Comparison of ENCODE assay signal across 31 cellular contexts in genomic region chr18:24190590-24190989, GRCh38. TPM values are rescaled to one million over a fixed set of nuclear protein-coding genes. Genes with fewer than 3 reads are reported as not detected.
DNase-seq lines count a peak whose midpoint lies in the region; ATAC-seq and TF ChIP-seq lines count a peak whose summit lies in the region.
"Had no signal": no experiment of that assay in that cellular context is flagged by ENCODE, and none has a peak within 500 bp of the region (broad histone marks: within the 10 kb centered on the region; RNA-seq: fewer than 3 reads in every experiment).

No MANE protein-coding gene starts in this region.

- POLR2A ChIA-PET in IMR-90 (lab: Charles Lee; ENCODE audit: unreplicated experiment), result no interaction called here
- POLR2A ChIA-PET in SK-N-SH (lab: Yijun Ruan, JAX), result no interaction called here

- no peak overlapping the region for H2BK5ac ChIP-seq in IMR-90 (ENCODE audit: low read depth, low read length, poor library complexity, severe bottlenecking)

- TF ChIP-seq CTCF in IMR-90 (conservative IDR thresholded peaks at IDR 0.05; ENCODE audit: low read depth, low read length) (no peak), SK-N-SH (IDR thresholded peaks at IDR 0.05) (no peak), epithelial cell of esophagus (IDR thresholded peaks at IDR 0.05; ENCODE audit: insufficient read depth, low read depth, low read length, missing control alignments) (no peak), psoas muscle (IDR thresholded peaks at IDR 0.05) (no peak)

- no peak overlapping the region for H2AK5ac ChIP-seq in IMR-90 (ENCODE audit: low read depth, low read length)

- peaks cover 4% of the 10 kb centered on the region for H3F3A ChIP-seq in SK-N-SH (replicated peaks; ENCODE audit: insufficient read depth)

- H2BK120ac ChIP-seq in IMR-90 (ENCODE audit: low read depth, low read length), result no peak overlapping the region

- H3K4me1 ChIP-seq in IMR-90 (ENCODE audit: control insufficient read depth, insufficient read depth, low read length) (peaks cover 6% of the 10 kb centered on the region), SK-N-SH (ENCODE audit: control insufficient read depth in 1 of 2, insufficient read depth in 2 of 2, low read depth in 1 of 2, low read length in 1 of 2) (peaks cover 3 to 9% of the 10 kb centered on the region in 2 experiments; a peak in 3 of 4 replicates), psoas muscle (peaks cover 49% of the 10 kb centered on the region), right cardiac atrium (ENCODE audit: control insufficient read depth, insufficient read depth, low read length) (no peaks in the 10 kb centered on the region)
- H3K4me1 ChIP-seq: Peyer's patch had no signal

- H2AFZ ChIP-seq in IMR-90 (replicated peaks; ENCODE audit: low read length, poor library complexity) (no peak overlapping the region), SK-N-SH (ENCODE audit: low read depth) (no peak overlapping the region)
- H2AFZ ChIP-seq: neural progenitor cell had no signal

- in situ Hi-C loops in IMR-90 (cut with MboI; ENCODE audit: low sequenced_read_pairs), result no loop called here

- H3K14ac ChIP-seq in IMR-90 (replicated peaks; ENCODE audit: low read depth, low read length), result 0 out of 2 replicates have a peak overlapping the region, but pooled peaks have one; percentile 45

- H4K8ac ChIP-seq in IMR-90 (ENCODE audit: low read depth in 2 of 2, low read length in 2 of 2), result no peak overlapping the region

- H4K20me1 ChIP-seq in IMR-90 (ENCODE audit: insufficient read depth, low read length) (no peaks in the 10 kb centered on the region), SK-N-SH (ENCODE audit: insufficient read depth) (no peaks in the 10 kb centered on the region)

- H3K79me1 ChIP-seq in IMR-90 (ENCODE audit: low read depth in 1 of 2, low read length in 2 of 2), result 0 out of 4 replicates have a peak, but pooled peaks cover 0 to 8% of the 10 kb centered on the region in 2 experiments

- H3K4me3 ChIP-seq in IMR-90 (ENCODE audit: insufficient read depth, low read depth, low read length) (no peak overlapping the region), SK-N-SH (ENCODE audit: low read depth in 2 of 2, low read length in 1 of 2) (no peak overlapping the region), epithelial cell of esophagus (ENCODE audit: low read length) (no peak overlapping the region), psoas muscle (no peak overlapping the region), right cardiac atrium (ENCODE audit: low read length) (no peak overlapping the region)
- H3K4me3 ChIP-seq: coronary artery, GM12878, heart right ventricle, neural progenitor cell, Peyer's patch, right lobe of liver, transverse colon had no signal

- intact Hi-C loops in IMR-90 (cut with micrococcal nuclease) (no loop called here), psoas muscle (cut with DNase I) (no loop called here), right cardiac atrium (cut with DNase I) (no loop called here)

- H2BK15ac ChIP-seq in IMR-90 (ENCODE audit: low read depth, low read length), result no peak overlapping the region

- H3K9me1 ChIP-seq in IMR-90 (ENCODE audit: insufficient read depth, low read length), result peaks cover 3% of the 10 kb centered on the region

- no peaks in the 10 kb centered on the region for H3K9me2 ChIP-seq in SK-N-SH

- TF ChIP-seq RAD21 in IMR-90 (IDR thresholded peaks at IDR 0.05; ENCODE audit: low read length) (no peak), SK-N-SH (IDR thresholded peaks at IDR 0.05; ENCODE audit: low read length) (no peak)

- CTCF ChIA-PET in IMR-90 (lab: Yijun Ruan, JAX) (interaction anchor here (2.4 kb wide), 1 partner anchor 14 kb away, joined by 12 read pairs; no protein-coding TSS in a partner anchor), SK-N-SH (lab: Yijun Ruan, JAX) (interaction anchor here (0.6 to 2.5 kb wide), 3 partner anchors 14 to 298 kb away, joined by 3 to 24 read pairs (median 3); no protein-coding TSS in a partner anchor)

- dilution Hi-C loops in IMR-90 (cut with HindIII; ENCODE audit: low sequenced_read_pairs, unreplicated experiment), result no loop called here

- no peak overlapping the region for H3K4ac ChIP-seq in IMR-90 (ENCODE audit: low read depth, low read length)

- H3K56ac ChIP-seq in IMR-90 (ENCODE audit: extremely low read depth, insufficient read depth, low read length), result no peak overlapping the region

- no peak overlapping the region for H3K18ac ChIP-seq in IMR-90 (ENCODE audit: low read depth, low read length)

- DNase-seq in IMR-90 (no peak), SK-N-SH (no peak), epithelial cell of esophagus (ENCODE audit: low read depth) (peak; percentile 34), psoas muscle (no peak), DMS53 treated with DMSO at 0.1 percent for 48 hours (lab: John Stamatoyannopoulos, UW; ENCODE audit: unreplicated experiment) (no peak), NCI-H2107 treated with DMSO at 0.1 percent for 48 hours (lab: John Stamatoyannopoulos, UW; ENCODE audit: unreplicated experiment) (no peak), DMS114 treated with DMSO at 0.1 percent for 48 hours (lab: John Stamatoyannopoulos, UW; ENCODE audit: unreplicated experiment) (no peak), right cardiac atrium (no peak)
- DNase-seq: ACHN; activated B cell treated with CpG ODN at 0.5 μM for 24 hours; activated CD4-positive, alpha-beta T cell treated with anti-CD3 and anti-CD28 coated beads, Interleukin-2, amount 10 ng/mL, durations not matched to agents 7 days and 5 days; activated effector memory CD4-positive, alpha-beta T cell treated with Interleukin-2 at 50 U/mL for 16 hours; CD4-positive, alpha-beta memory T cell; heart right ventricle; left colon; mesenchymal stem cell; NCI-H1048; NCI-H1930; NCI-H345; NCI-H774; Peyer's patch; right lobe of liver; SIG-M5; stimulated activated CD4-positive, alpha-beta T cell treated with anti-CD3 and anti-CD28 coated beads, Interleukin-12 subunit alpha, Interleukin-12 subunit beta, amount 100 ng/mL, for 4 hours; stimulated activated CD4-positive, alpha-beta T cell treated with anti-CD3 and anti-CD28 coated beads, Interleukin-2, amount 100 ng/mL, for 48 hours; transverse colon had no signal

- no CpG with 5 or more reads among the region's 2 CpGs for WGBS in IMR-90 (ENCODE audit: extremely low coverage in 2 of 2, insufficient read length in 1 of 2), 2 experiments
- 53% methylated on average over 2 of the region's 2 CpGs for WGBS in SK-N-SH (ENCODE audit: low lambda C conversion rate)
- WGBS in psoas muscle, 3 donors, result 26 to 60% (median 33%) methylated on average over 2 of the region's 2 CpGs
- 57% methylated on average over 2 of the region's 2 CpGs for WGBS in right cardiac atrium

- H3K27ac ChIP-seq in IMR-90 (ENCODE audit: insufficient read depth, low read length) (no peak overlapping the region), SK-N-SH (ENCODE audit: low read depth in 2 of 2, low read length in 1 of 2) (peak overlapping the region; percentile 66 to 79; a peak in 3 of 4 replicates), psoas muscle (peak overlapping the region; percentile 51), right cardiac atrium (ENCODE audit: low read length) (no peak overlapping the region)
- H3K27ac ChIP-seq: coronary artery, heart right ventricle, neural progenitor cell, Peyer's patch, right lobe of liver, transverse colon had no signal

- BruUV-seq in IMR-90 (replicated peaks; lab: Mats Ljungman, UMichigan), result no TSS peak

- H3K9me3 ChIP-seq in IMR-90 (ENCODE audit: control insufficient read depth, insufficient read depth, low read length), result no peaks in the 10 kb centered on the region
- H3K9me3 ChIP-seq in SK-N-SH, result no peaks in the 10 kb centered on the region
- H3K9me3 ChIP-seq in psoas muscle, result no peaks in the 10 kb centered on the region
- H3K9me3 ChIP-seq in right cardiac atrium (ENCODE audit: control insufficient read depth, low read length), result no peaks in the 10 kb centered on the region
- H3K9me3 ChIP-seq: heart right ventricle, Peyer's patch, right lobe of liver, transverse colon had no signal

- H4K91ac ChIP-seq in IMR-90 (ENCODE audit: insufficient read depth, low read depth, low read length), result no peak overlapping the region

- H4K5ac ChIP-seq in IMR-90 (ENCODE audit: low read depth, low read length), result no peak overlapping the region

- H3K23ac ChIP-seq in IMR-90 (ENCODE audit: low read depth, low read length), result no peak overlapping the region

- no peaks in the 10 kb centered on the region for H3K79me2 ChIP-seq in SK-N-SH (ENCODE audit: insufficient read depth)

- TF ChIP-seq POLR2A in IMR-90 (IDR thresholded peaks at IDR 0.05; ENCODE audit: low read depth, low read length), result no peak

- H3K36me3 ChIP-seq in IMR-90 (ENCODE audit: control insufficient read depth, insufficient read depth, low read length), result no peaks in the 10 kb centered on the region
- H3K36me3 ChIP-seq in SK-N-SH (replicated peaks in 1 of 2; ENCODE audit: control insufficient read depth in 1 of 2, insufficient read depth in 2 of 2, low read length in 1 of 2), result peaks cover 0 to 4% of the 10 kb centered on the region in 2 experiments
- H3K36me3 ChIP-seq in psoas muscle (ENCODE audit: insufficient read depth in 1 of 2, low read depth in 1 of 2), result peaks cover 0 to 2% of the 10 kb centered on the region in 2 donors
- H3K36me3 ChIP-seq: neural progenitor cell, Peyer's patch, right lobe of liver had no signal

- no peak overlapping the region for H3K9ac ChIP-seq in IMR-90 (ENCODE audit: low read depth, low read length)
- no peak overlapping the region for H3K9ac ChIP-seq in SK-N-SH
- H3K9ac ChIP-seq: neural progenitor cell had no signal

- no peak overlapping the region for H3K4me2 ChIP-seq in IMR-90 (ENCODE audit: low read depth, low read length)
- H3K4me2 ChIP-seq in SK-N-SH, result peak overlapping the region; percentile 8; the same call in 1 of the 2 replicates

- H3K27me3 ChIP-seq in IMR-90 (ENCODE audit: control insufficient read depth, insufficient read depth, low read length), result no peaks in the 10 kb centered on the region
- H3K27me3 ChIP-seq in SK-N-SH (ENCODE audit: insufficient read depth), result no peaks in the 10 kb centered on the region
- no peaks in the 10 kb centered on the region for H3K27me3 ChIP-seq in psoas muscle (ENCODE audit: insufficient read depth in 3 of 3, low read length in 2 of 3)
- no peaks in the 10 kb centered on the region for H3K27me3 ChIP-seq in right cardiac atrium (ENCODE audit: control insufficient read depth, insufficient read depth)
- H3K27me3 ChIP-seq: heart right ventricle, neural progenitor cell, Peyer's patch, right lobe of liver, transverse colon had no signal

- H2AK9ac ChIP-seq in IMR-90 (replicated peaks; ENCODE audit: low read depth, low read length, poor library complexity), result no peak overlapping the region

- H2BK20ac ChIP-seq in IMR-90 (ENCODE audit: low read depth, low read length), result no peak overlapping the region

- peak in 1 of 2 experiments; percentile 63; a peak in 1 of 4 replicates for TF ChIP-seq EP300 in SK-N-SH (IDR thresholded peaks at IDR 0.05; ENCODE audit: borderline replicate concordance in 1 of 2, low read depth in 1 of 2, low read length in 1 of 2)

- ATAC-seq in IMR-90 (ENCODE audit: low read depth) (no peak), psoas muscle (peak; percentile 57 to 71 (median 63)), right cardiac atrium (no peak)
- ATAC-seq: activated naive CD4-positive, alpha-beta T cell treated with anti-CD3 and anti-CD28 coated beads, Interleukin-2, amount 50 U/mL, for 72 hours; esophagus mucosa; GM12878; left colon; right lobe of liver had no signal

RNA-seq across cellular contexts. Expression of gene CABYR, which starts 51.7 kb away (rescaled TPM):
- total RNA-seq in IMR-90 (2012; rRNA removed) (3.6 and 4.1 TPM in 2 replicates), psoas muscle (1 to 10 TPM in 1 of 4 donors, not detected in 3; 1.2 TPM), right cardiac atrium (under 1 TPM; 0.26 to 0.91 (median 0.35) TPM)
- polyA plus RNA-seq in IMR-90 (2012; rRNA removed) (6.2 and 7.1 TPM in 2 replicates), SK-N-SH (2012; rRNA removed) (15.0 and 15.2 TPM in 2 replicates), psoas muscle (under 1 TPM in 2 of 3 donors, not detected in 1; 0.04 to 0.21 TPM), right cardiac atrium (0.25 TPM)
- 2.0 and 2.8 TPM in 2 replicates for polyA plus RNA-seq in IMR-90 (2012; cell fraction: cytosol; rRNA removed)
- polyA plus RNA-seq in IMR-90 (2012; cell fraction: nucleus; rRNA removed; ENCODE audit: low replicate concordance), result 2.9 and 13.9 TPM in 2 replicates
- polyA plus RNA-seq in SK-N-SH (2012; cell fraction: cytosol; rRNA removed), result 13.3 TPM in 2 replicates
- polyA plus RNA-seq in SK-N-SH (2012; cell fraction: nucleus; rRNA removed), result 16.6 and 25.4 TPM in 2 replicates

Comparison
In these comparisons a context has a peak if more than half of its experiments do, and no peak if none do; other contexts are left out.
1. ATAC-seq: peak in psoas muscle (4 of 4); none in IMR-90 (single experiment) and right cardiac atrium (0 of 2).
2. H3K27ac ChIP-seq: peak in SK-N-SH (2 of 2) and psoas muscle (single experiment); none in IMR-90 (single experiment) and right cardiac atrium (single experiment).